In the genomic region with DNA sequence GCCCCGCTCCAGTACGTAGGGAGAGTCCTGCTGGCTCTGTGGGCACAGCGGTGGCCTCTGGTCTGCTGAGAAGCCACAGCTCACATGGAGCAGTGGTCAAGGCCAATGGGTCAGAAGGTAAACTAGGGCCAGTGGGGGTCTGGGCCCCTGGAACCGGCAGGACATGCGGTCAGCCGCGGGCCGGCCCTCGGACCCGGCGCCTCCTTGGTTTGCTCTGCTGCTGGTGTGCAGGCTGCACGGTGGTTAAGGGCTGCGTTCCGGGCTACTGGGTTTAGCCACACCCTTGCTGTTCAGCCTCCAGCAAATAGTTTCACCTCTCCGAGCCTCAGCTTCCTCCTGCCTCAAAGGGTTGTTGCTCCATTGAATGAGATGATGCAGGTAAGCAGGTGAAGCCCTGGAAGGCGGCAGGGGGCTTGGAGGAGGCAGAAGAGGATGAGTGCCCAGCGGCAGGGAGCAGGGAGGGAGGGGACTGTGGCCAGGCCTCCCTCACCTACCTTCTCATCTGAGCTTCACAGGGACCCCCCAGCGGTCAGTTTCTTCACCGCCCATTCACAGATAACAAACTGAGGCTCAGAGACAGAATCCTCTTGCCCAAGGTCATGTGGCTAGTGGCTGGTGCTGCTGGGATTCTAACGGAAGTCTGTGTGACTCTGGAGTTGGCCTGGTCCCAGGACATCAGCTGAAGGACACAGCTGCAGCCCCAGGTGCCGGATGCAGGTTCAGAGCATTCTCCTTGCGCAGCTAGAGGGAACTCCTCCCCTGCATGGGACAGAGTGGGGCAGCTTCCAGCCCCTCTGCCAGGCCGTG, we compare ENCODE assay signal across 31 cellular contexts. TPM values are rescaled to one million over a fixed set of nuclear protein-coding genes. Genes with fewer than 3 reads are reported as not detected.
A peak's percentile ranks its signal among the peaks of the same experiment; 100 is the strongest.
DNase-seq lines count a peak whose midpoint lies in the region; ATAC-seq, FAIRE-seq and TF ChIP-seq lines count a peak whose summit lies in the region.
"Had no signal": no experiment of that assay in that cellular context is flagged by ENCODE, and none has a peak within 500 bp of the region (broad histone marks: within the 10 kb centered on the region; RNA-seq: fewer than 3 reads in every experiment).

No MANE protein-coding gene starts in this region.

- TF ChIP-seq EP300 in HepG2 (IDR thresholded peaks at IDR 0.05; ENCODE audit: low read depth in 2 of 2, low read length in 2 of 2), result no peak
- no peak for TF ChIP-seq EP300 in HepG2 (CRISPR knock-in tag; IDR thresholded peaks at IDR 0.05; ENCODE audit: borderline replicate concordance)

- H3K27ac Mint-ChIP-seq in nephron, result peak overlapping the region in 2 of 3 experiments; percentile 64
- H3K27ac Mint-ChIP-seq: activated CD4-positive, alpha-beta T cell treated with anti-CD3 and anti-CD28 coated beads for 36 hours; activated naive CD8-positive, alpha-beta T cell treated with anti-CD3 and anti-CD28 coated beads, Interleukin-2, amount 10 ng/mL, durations not matched to agents 7 days and 5 days; dendritic cell treated with granulocyte-macrophage colony-stimulating factor and Interleukin-4, amounts not matched to agents 40 ng/mL and 50 ng/mL, for 4 days; stimulated activated memory B cell treated with anti-CD40 and anti-IgM and Interleukin-4, amounts not matched to agents 10 μg/mL and 1 μg/mL and 100 μg/mL, for 72 hours had no signal

- no peak for TF ChIP-seq POLR2A in HepG2 (IDR thresholded peaks at IDR 0.05; ENCODE audit: insufficient read depth in 1 of 2, low read depth in 2 of 2, low read length in 2 of 2)

- 0 out of 2 replicates have a peak overlapping the region, but pooled peaks have one; percentile 9 for H3K4me3 ChIP-seq in BLaER1
- no peak overlapping the region for H3K4me3 ChIP-seq in HepG2 (replicated peaks in 1 of 3; ENCODE audit: insufficient read depth in 1 of 3, low read depth in 2 of 3, low read length in 3 of 3)
- H3K4me3 ChIP-seq: esophagus muscularis mucosa, left lung, right lobe of liver had no signal

- POLR2A ChIA-PET in HepG2 (lab: Yijun Ruan, JAX) (no interaction called here), HEK293T (lab: Yijun Ruan, JAX) (no interaction called here)

- DNase-seq in RPMI7951 (ENCODE audit: low read depth), result peak; percentile 88
- DNase-seq in glomerular visceral epithelial cell (ENCODE audit: extremely low spot score), result peak; percentile 48
- DNase-seq in NCI-H2107 (lab: John Stamatoyannopoulos, UW), result no peak
- DNase-seq in HepG2 (ENCODE audit: low spot score), result no peak
- no peak for DNase-seq in HEK293T (ENCODE audit: extremely low spot score)
- DNase-seq: activated CD4-positive, alpha-beta T cell treated with anti-CD3 and anti-CD28 coated beads for 36 hours; activated effector memory CD4-positive, alpha-beta T cell treated with anti-CD3 and anti-CD28 coated beads, Interleukin-2, amount 50 U/mL, for 16 hours; activated naive CD8-positive, alpha-beta T cell treated with anti-CD3 and anti-CD28 coated beads, Interleukin-2, amount 10 ng/mL, durations not matched to agents 7 days and 5 days; activated T-cell treated with anti-CD3 and anti-CD28 coated beads, Interleukin-2, amount 50 U/mL, for 1 hour; Caco-2; central memory CD4-positive, alpha-beta T cell; DMS79 treated with DMSO at 0.1 percent for 48 hours; foreskin melanocyte; hippocampal formation; NCI-H1048; NCI-H1694 treated with DMSO at 0.1 percent for 48 hours; NCI-H524 treated with DMSO at 0.1 percent for 48 hours; NK-92 treated with Interleukin-12 subunit alpha and Interleukin-12 subunit beta, amount 100 ng/mL, for 24 hours; SK-N-SH; stimulated activated CD4-positive, alpha-beta T cell treated with anti-CD3 and anti-CD28 coated beads, Interleukin-4, amount 100 ng/mL, for 4 hours; T-helper 2 cell had no signal

- H3K36me3 ChIP-seq in BLaER1, result no peaks in the 10 kb centered on the region
- H3K36me3 ChIP-seq in HepG2 (replicated peaks in 1 of 2; ENCODE audit: control insufficient read depth in 1 of 2, insufficient read depth in 2 of 2, low read length in 2 of 2), result no peaks in the 10 kb centered on the region
- H3K36me3 ChIP-seq: esophagus muscularis mucosa, left lung, right lobe of liver had no signal

- BruUV-seq in HepG2 (replicated peaks; lab: Mats Ljungman, UMichigan), result no TSS peak

- no peak overlapping the region for H2AFZ ChIP-seq in HepG2 (ENCODE audit: low read length)

- peaks cover 88% of the 10 kb centered on the region for H3K4me1 ChIP-seq in BLaER1
- no peaks in the 10 kb centered on the region for H3K4me1 ChIP-seq in HepG2 (ENCODE audit: insufficient read depth, low read length)
- H3K4me1 ChIP-seq: right lobe of liver had no signal

- ATAC-seq in GM18868 (IDR thresholded peaks at IDR 0.05; ENCODE audit: unreplicated experiment) (no peak), HepG2 (no peak)
- ATAC-seq: activated CD4-positive, alpha-beta T cell treated with anti-CD3 and anti-CD28 coated beads for 36 hours; left lung; stimulated activated memory B cell treated with anti-CD40 and anti-IgM and Interleukin-4, amounts not matched to agents 10 μg/mL and 1 μg/mL and 100 μg/mL, for 72 hours had no signal

- H3K4me1 Mint-ChIP-seq in nephron, result peaks cover 39% of the 10 kb centered on the region
- H3K4me1 Mint-ChIP-seq: activated naive CD8-positive, alpha-beta T cell treated with anti-CD3 and anti-CD28 coated beads, Interleukin-2, amount 10 ng/mL, durations not matched to agents 7 days and 5 days; stimulated activated memory B cell treated with anti-CD40 and anti-IgM and Interleukin-4, amounts not matched to agents 10 μg/mL and 1 μg/mL and 100 μg/mL, for 72 hours had no signal

- no peaks in the 10 kb centered on the region for H3K36me3 Mint-ChIP-seq in nephron (ENCODE audit: low read depth)
- H3K36me3 Mint-ChIP-seq: activated naive CD8-positive, alpha-beta T cell treated with anti-CD3 and anti-CD28 coated beads, Interleukin-2, amount 10 ng/mL, durations not matched to agents 7 days and 5 days; stimulated activated memory B cell treated with anti-CD40 and anti-IgM and Interleukin-4, amounts not matched to agents 10 μg/mL and 1 μg/mL and 100 μg/mL, for 72 hours had no signal

- peak overlapping the region; percentile 99 for H3K4me2 ChIP-seq in BLaER1
- no peak overlapping the region for H3K4me2 ChIP-seq in HepG2 (ENCODE audit: low read depth, low read length)
- H3K4me2 ChIP-seq: SK-N-SH had no signal

- H4K20me1 ChIP-seq in BLaER1, result peaks cover 6% of the 10 kb centered on the region
- H4K20me1 ChIP-seq in HepG2 (ENCODE audit: insufficient read depth, low read length), result no peaks in the 10 kb centered on the region

- peaks cover 7% of the 10 kb centered on the region for H3K27me3 Mint-ChIP-seq in nephron (ENCODE audit: low read depth)

- intact Hi-C loops in HepG2 (cut with micrococcal nuclease; ENCODE audit: unreplicated experiment), result no loop called here

- in situ Hi-C loops in HepG2 (cut with HindIII; ENCODE audit: extremely low pct_ligation_motif_present, low pct_unique_long_range_greater_than_20kb), result no loop called here

- no peak for FAIRE-seq in HepG2 (lab: Jason Lieb, UNC)

- TF ChIP-seq CTCF in nephron (IDR thresholded peaks at IDR 0.05; ENCODE audit: unreplicated experiment in 3 of 3) (no peak), HepG2 (CRISPR knock-in tag; IDR thresholded peaks at IDR 0.05) (no peak)

- no peak for TF ChIP-seq RAD21 in HepG2 (CRISPR knock-in tag; IDR thresholded peaks at IDR 0.05)

- H3K9me3 ChIP-seq in BLaER1 (peaks cover 10% of the 10 kb centered on the region; the same call in 1 of the 2 replicates), HepG2 (ENCODE audit: low read length) (no peaks in the 10 kb centered on the region)
- H3K9me3 ChIP-seq: Caco-2, esophagus muscularis mucosa, left lung, right lobe of liver, SK-N-SH had no signal

- WGBS in HepG2 (ENCODE audit: low lambda C conversion rate), result 0% methylated on average over 2 of the region's 23 CpGs

- peak overlapping the region; percentile 76 for H3K27ac ChIP-seq in BLaER1
- no peak overlapping the region for H3K27ac ChIP-seq in HepG2 (ENCODE audit: extremely low read length, insufficient read depth, low read length)
- H3K27ac ChIP-seq: left lung, right lobe of liver had no signal

- CTCF ChIA-PET in HepG2 (lab: Yijun Ruan, JAX; ENCODE audit: low intra/inter-chr PET ratio, low total read pairs) (no interaction called here), HEK293T (lab: Yijun Ruan, JAX) (no interaction called here)

- H3K4me3 Mint-ChIP-seq in nephron, result no peak overlapping the region
- H3K4me3 Mint-ChIP-seq: activated CD4-positive, alpha-beta T cell treated with anti-CD3 and anti-CD28 coated beads for 36 hours; activated naive CD8-positive, alpha-beta T cell treated with anti-CD3 and anti-CD28 coated beads, Interleukin-2, amount 10 ng/mL, durations not matched to agents 7 days and 5 days; dendritic cell treated with granulocyte-macrophage colony-stimulating factor and Interleukin-4, amounts not matched to agents 40 ng/mL and 50 ng/mL, for 4 days; stimulated activated memory B cell treated with anti-CD40 and anti-IgM and Interleukin-4, amounts not matched to agents 10 μg/mL and 1 μg/mL and 100 μg/mL, for 72 hours had no signal

- no peaks in the 10 kb centered on the region for H3K9me3 Mint-ChIP-seq in nephron
- H3K9me3 Mint-ChIP-seq: activated naive CD8-positive, alpha-beta T cell treated with anti-CD3 and anti-CD28 coated beads, Interleukin-2, amount 10 ng/mL, durations not matched to agents 7 days and 5 days; dendritic cell treated with granulocyte-macrophage colony-stimulating factor and Interleukin-4, amounts not matched to agents 40 ng/mL and 50 ng/mL, for 4 days; stimulated activated memory B cell treated with anti-CD40 and anti-IgM and Interleukin-4, amounts not matched to agents 10 μg/mL and 1 μg/mL and 100 μg/mL, for 72 hours had no signal

- H3K9ac ChIP-seq in BLaER1, result peak overlapping the region; percentile 52; the same call in 1 of the 2 replicates
- no peak overlapping the region for H3K9ac ChIP-seq in HepG2 (ENCODE audit: insufficient read depth, low read depth, low read length)
- H3K9ac ChIP-seq: SK-N-SH had no signal

- H3K27me3 ChIP-seq in BLaER1 (no peaks in the 10 kb centered on the region), HepG2 (ENCODE audit: control insufficient read depth in 1 of 2, insufficient read depth in 2 of 2, low read length in 2 of 2) (peaks cover 6 to 76% of the 10 kb centered on the region in 2 experiments; a peak in 4 of 5 replicates)
- H3K27me3 ChIP-seq: right lobe of liver had no signal

- no peaks in the 10 kb centered on the region for H3K79me2 ChIP-seq in HepG2 (ENCODE audit: insufficient read depth, low read length)

RNA-seq across cellular contexts. Expression of a gene that starts 3.7 kb away (rescaled TPM):
- total RNA-seq in RPMI7951 (2014; rRNA removed; shearing (Covaris generic)), result 138 and 179 TPM in 2 replicates
- not detected in 2 replicates for total RNA-seq in HepG2 (2016; rRNA removed; fragmentation: Illumina TruSeq; extraction: Trizol)
- total RNA-seq in HepG2 (2016; cell fraction: cytosol; rRNA removed; fragmentation: Illumina TruSeq; extraction: Trizol; ENCODE audit: low read depth), result not detected in 2 replicates
- total RNA-seq in HepG2 (2016; cell fraction: insoluble cytoplasmic fraction; rRNA removed; fragmentation: Illumina TruSeq; extraction: Trizol), result not detected in 2 replicates
- not detected in 2 replicates for total RNA-seq in HepG2 (2016; cell fraction: membrane; rRNA removed; fragmentation: Illumina TruSeq; extraction: Trizol)
- not detected in 2 replicates for total RNA-seq in HepG2 (2016; cell fraction: nucleus; rRNA removed; fragmentation: Illumina TruSeq; extraction: Trizol)
- polyA plus RNA-seq in HepG2 (2011; rRNA removed), result under 0.01 TPM in 1 of 2 replicates, not detected in the other
- polyA plus RNA-seq in HepG2 (2011; cell fraction: cytosol; rRNA removed), result under 0.01 TPM in 1 of 2 replicates, not detected in the other
- polyA plus RNA-seq in HepG2 (2011; cell fraction: nucleus; rRNA removed), result 0.07 and 0.08 TPM in 2 replicates
- not detected in 2 replicates for polyA plus RNA-seq in HepG2 (2012)
- not detected in 2 replicates for polyA plus RNA-seq in HepG2 (2016; cell fraction: cytosol; fragmentation: Illumina TruSeq; extraction: Trizol; ENCODE audit: low read depth)
- polyA plus RNA-seq in HepG2 (2016; cell fraction: insoluble cytoplasmic fraction; fragmentation: Illumina TruSeq; extraction: Trizol; ENCODE audit: low read depth), result not detected in 2 replicates
- not detected in 2 replicates for polyA plus RNA-seq in HepG2 (2016; cell fraction: membrane; fragmentation: Illumina TruSeq; extraction: Trizol; ENCODE audit: low read depth)
- 0.19 TPM in 1 of 2 replicates, not detected in the other for polyA plus RNA-seq in HepG2 (2016; cell fraction: nucleus; fragmentation: Illumina TruSeq; extraction: Trizol; ENCODE audit: insufficient read depth, low read depth)
- 0.04 and 20.3 TPM in 2 replicates for polyA minus RNA-seq in HepG2 (2011; rRNA and poly(A)+ RNA removed; ENCODE audit: low replicate concordance)
- 0.20 TPM in 1 of 2 replicates, not detected in the other for polyA minus RNA-seq in HepG2 (2011; cell fraction: cytosol; rRNA and poly(A)+ RNA removed)
- polyA minus RNA-seq in HepG2 (2011; cell fraction: nucleus; rRNA and poly(A)+ RNA removed), result not detected in 2 replicates
- total RNA-seq: activated CD8-positive, alpha-beta memory T cell treated with anti-CD3 and anti-CD28 coated beads for 36 hours had no signal
- polyA plus RNA-seq: neural cell had no signal

Comparison
In these comparisons a context has a peak if more than half of its experiments do, and no peak if none do; other contexts are left out.
1. DNase-seq: peak in RPMI7951 (single experiment) and glomerular visceral epithelial cell (single experiment); none in NCI-H2107 (single experiment), HepG2 (single experiment) and HEK293T (single experiment).
2. RNA of a gene that starts 3.7 kb away (total RNA-seq): 138 to 179 TPM in RPMI7951; not detected in HepG2; every median in the first group is over 100 times any median in the second.